In the genomic region with DNA sequence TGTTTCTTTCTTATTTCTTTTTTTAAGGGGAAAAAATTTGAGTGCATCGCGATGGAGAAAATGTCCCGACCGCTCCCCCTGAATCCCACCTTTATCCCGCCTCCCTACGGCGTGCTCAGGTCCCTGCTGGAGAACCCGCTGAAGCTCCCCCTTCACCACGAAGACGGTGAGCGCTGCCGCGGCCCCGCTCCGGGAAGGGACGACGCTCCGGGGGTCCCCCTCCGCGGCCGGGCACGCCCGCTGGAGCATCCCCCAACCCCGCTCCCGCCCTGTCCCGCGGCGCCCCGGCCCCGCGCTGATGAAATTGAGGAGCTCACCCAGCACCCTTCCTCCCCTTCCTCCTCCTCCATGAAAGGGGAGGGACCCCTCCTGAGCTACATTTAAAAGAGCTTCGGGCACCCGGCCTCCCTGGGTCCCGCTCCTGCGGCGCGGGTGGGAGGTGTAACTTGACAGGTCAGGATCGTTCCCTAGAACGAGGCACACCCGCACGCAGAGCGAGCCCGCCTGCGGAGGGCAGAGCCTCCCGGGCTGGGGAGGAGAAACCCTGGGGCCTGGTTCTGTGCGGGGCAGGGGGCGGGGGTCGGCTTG, we compare ENCODE assay signal across 7 cellular contexts. TPM values are rescaled to one million over a fixed set of nuclear protein-coding genes. Genes with fewer than 3 reads are reported as not detected.
DNase-seq lines count a peak whose midpoint lies in the region; ATAC-seq and TF ChIP-seq lines count a peak whose summit lies in the region.

No MANE protein-coding gene starts in this region.

- no peak overlapping the region for H3K4me3 ChIP-seq in KMS-11 (IDR thresholded peaks at IDR 0.05; ENCODE audit: insufficient read depth, low read depth, low read length)
- peak overlapping the region; percentile 71 for H3K4me3 ChIP-seq in hepatocyte
- peak overlapping the region; percentile 66 to 88 (median 72) for H3K4me3 ChIP-seq in gastrocnemius medialis

- H3K36me3 ChIP-seq in KMS-11 (ENCODE audit: insufficient read depth) (no peaks in the 10 kb centered on the region), hepatocyte (replicated peaks; ENCODE audit: insufficient read depth, low read depth) (no peaks in the 10 kb centered on the region), gastrocnemius medialis (no peaks in the 10 kb centered on the region)

- H3K9me2 ChIP-seq in hepatocyte (replicated peaks; ENCODE audit: insufficient read depth), result no peaks in the 10 kb centered on the region

- WGBS in hepatocyte (ENCODE audit: low lambda C conversion rate, missing lambda C conversion rate), result 1% methylated on average over 30 of the region's 48 CpGs

- ATAC-seq in gastrocnemius medialis (peak; percentile 26 to 45), HG02763 (IDR thresholded peaks at IDR 0.05; ENCODE audit: unreplicated experiment) (no peak), GM21423 (IDR thresholded peaks at IDR 0.05; ENCODE audit: unreplicated experiment) (no peak)

- no peak overlapping the region for H3K27ac ChIP-seq in KMS-11
- no peak overlapping the region for H3K27ac ChIP-seq in hepatocyte
- H3K27ac ChIP-seq in gastrocnemius medialis, result peak overlapping the region; percentile 78 to 92 (median 78)

- H3K9me3 ChIP-seq in hepatocyte (ENCODE audit: low read depth), result no peaks in the 10 kb centered on the region
- H3K9me3 ChIP-seq in gastrocnemius medialis, result no peaks in the 10 kb centered on the region

- no peak for TF ChIP-seq CTCF in KMS-11 (conservative IDR thresholded peaks at IDR 0.05; ENCODE audit: low read depth, low read length)
- TF ChIP-seq CTCF in hepatocyte (IDR thresholded peaks at IDR 0.05; ENCODE audit: poor library complexity), result no peak
- no peak for TF ChIP-seq CTCF in gastrocnemius medialis (IDR thresholded peaks at IDR 0.05 in 4 of 5, conservative IDR thresholded peaks at IDR 0.05 in 1 of 5)

- in situ Hi-C loops in gastrocnemius medialis (cut with MboI; ENCODE audit: low sequenced_read_pairs in 4 of 4), result no loop called here

- H3K4me2 ChIP-seq in KMS-11 (peak overlapping the region; percentile 22), hepatocyte (peak overlapping the region; percentile 97)

- no peaks in the 10 kb centered on the region for H4K20me1 ChIP-seq in KMS-11 (ENCODE audit: insufficient read depth)
- no peaks in the 10 kb centered on the region for H4K20me1 ChIP-seq in hepatocyte (ENCODE audit: insufficient read depth, poor library complexity, severe bottlenecking)

- peak overlapping the region; percentile 50; the same call in 1 of the 2 replicates for H3K9ac ChIP-seq in KMS-11

- DNase-seq in activated naive CD4-positive, alpha-beta T cell treated with anti-CD3 and anti-CD28 coated beads, Interleukin-2, amount 50 U/mL, for 16 hours, result peak; percentile 18
- DNase-seq in hepatocyte (ENCODE audit: low spot score), result no peak
- DNase-seq in gastrocnemius medialis, result no peak
- no peak for DNase-seq in RPMI8226

- no peak for TF ChIP-seq POLR2A in gastrocnemius medialis (IDR thresholded peaks at IDR 0.05)

- H3K4me1 ChIP-seq in KMS-11 (ENCODE audit: low read depth, poor library complexity, severe bottlenecking), result no peaks in the 10 kb centered on the region
- H3K4me1 ChIP-seq in hepatocyte (ENCODE audit: insufficient read depth), result peaks cover 18% of the 10 kb centered on the region
- peaks cover 13 to 24% of the 10 kb centered on the region in 2 donors for H3K4me1 ChIP-seq in gastrocnemius medialis

- intact Hi-C loops in gastrocnemius medialis (cut with DNase I; ENCODE audit: low total_unique reads), result loop anchor here (5.0 to 10.0 kb wide), 4 partner anchors 159 to 1329 kb away; partner anchors contain the start of genes MMD and NOG

- no peaks in the 10 kb centered on the region for H3K79me2 ChIP-seq in KMS-11 (ENCODE audit: insufficient read depth, low read depth)
- no peaks in the 10 kb centered on the region for H3K79me2 ChIP-seq in hepatocyte

- 0 out of 2 replicates have a peak overlapping the region, but pooled peaks have one; percentile 29 for H2AFZ ChIP-seq in KMS-11 (ENCODE audit: low read depth)
- H2AFZ ChIP-seq in hepatocyte, result peak overlapping the region; percentile 73

- no peaks in the 10 kb centered on the region for H3K27me3 ChIP-seq in KMS-11 (ENCODE audit: insufficient read depth, low read depth)
- peaks cover 84% of the 10 kb centered on the region for H3K27me3 ChIP-seq in hepatocyte
- H3K27me3 ChIP-seq in gastrocnemius medialis, result no peaks in the 10 kb centered on the region

RNA-seq across cellular contexts. Expression of gene HLF, which starts 0.8 kb away (rescaled TPM):
- total RNA-seq in hepatocyte, result 0.32 and 0.60 TPM in 2 replicates
- polyA plus RNA-seq in hepatocyte, result 0.26 and 0.48 TPM in 2 replicates
- total RNA-seq in gastrocnemius medialis, result 10 to 100 TPM in 2 of 4 donors, 1 to 10 TPM in 2; 7.7 to 14.8 (median 10.4) TPM

Comparison
In these comparisons a context has a peak if more than half of its experiments do, and no peak if none do; other contexts are left out.
1. H3K27ac ChIP-seq: peak in gastrocnemius medialis (4 of 4); none in KMS-11 (single experiment) and hepatocyte (single experiment).
2. ATAC-seq: peak in gastrocnemius medialis (2 of 2); none in HG02763 (single experiment) and GM21423 (single experiment).